Comparison of ENCODE assay signal across 28 cellular contexts in the genomic region with DNA sequence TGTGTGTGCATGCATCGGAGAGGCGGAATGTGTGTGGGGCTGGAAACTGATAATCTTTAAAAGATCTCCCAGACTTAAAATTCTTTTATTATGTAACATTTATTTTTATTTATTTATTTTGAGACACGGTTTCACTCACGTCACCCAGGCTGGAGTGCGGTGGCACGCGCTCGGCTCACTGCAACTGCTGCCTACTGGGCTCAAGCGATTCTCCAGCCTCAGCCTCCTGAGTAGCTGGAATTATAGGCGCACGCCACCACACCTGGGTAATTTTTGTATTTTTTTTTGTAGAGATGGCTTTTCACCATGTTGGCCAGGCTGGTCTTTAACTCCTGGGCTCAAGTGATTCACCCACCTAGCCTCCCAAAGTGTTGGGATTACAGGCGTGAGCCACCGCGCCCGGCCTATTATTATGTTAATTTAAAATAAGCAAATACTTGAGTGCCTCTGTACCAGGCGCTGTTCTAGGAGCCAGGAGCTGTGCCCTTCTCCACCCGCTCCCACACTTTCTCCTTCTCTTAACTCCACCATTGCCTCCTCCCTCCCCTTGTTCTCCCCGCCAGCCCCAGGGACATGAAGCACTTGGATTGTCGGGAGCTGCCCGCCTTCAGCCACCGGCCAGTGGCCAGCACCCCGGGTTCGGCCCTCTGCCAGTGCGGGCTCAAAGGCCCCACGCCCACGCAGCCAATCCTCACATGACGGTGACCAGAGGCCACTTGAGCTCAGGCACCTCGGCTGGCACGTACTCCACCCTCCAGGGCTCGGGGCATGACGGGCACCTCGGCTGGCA.
DNase-seq lines count a peak whose midpoint lies in the region; ATAC-seq lines count a peak whose summit lies in the region.
"Had no signal": no experiment of that assay in that cellular context is flagged by ENCODE, and none has a peak within 500 bp of the region (broad histone marks: within the 10 kb centered on the region; RNA-seq: fewer than 3 reads in every experiment).

No MANE protein-coding gene starts in this region.

- no peak overlapping the region for H2BK12ac ChIP-seq in neuronal stem cell (ENCODE audit: low read length)

- H3K27me3 ChIP-seq in neuronal stem cell (ENCODE audit: control insufficient read depth in 3 of 3, insufficient read depth in 3 of 3, low read depth in 1 of 3, low read length in 3 of 3), result no peaks in the 10 kb centered on the region
- H3K27me3 ChIP-seq: foreskin keratinocyte, right lobe of liver, thyroid gland had no signal

- no peak overlapping the region for H3K27ac ChIP-seq in neuronal stem cell (replicated peaks; ENCODE audit: low read length)
- H3K27ac ChIP-seq: A549, coronary artery, foreskin keratinocyte, right lobe of liver, thyroid gland had no signal

- no peaks in the 10 kb centered on the region for H3K36me3 ChIP-seq in neuronal stem cell (replicated peaks in 1 of 2; ENCODE audit: control insufficient read depth in 2 of 2, insufficient read depth in 2 of 2, low read length in 2 of 2)
- H3K36me3 ChIP-seq: right lobe of liver, thyroid gland had no signal

- H2AK5ac ChIP-seq in neuronal stem cell (ENCODE audit: low read depth, low read length), result no peak overlapping the region

- H4K8ac ChIP-seq in neuronal stem cell (ENCODE audit: low read depth, low read length), result peak overlapping the region; percentile 8

- peak overlapping the region in 1 of 2 donors; percentile 59 for H3K4me3 ChIP-seq in neuronal stem cell (ENCODE audit: low read length in 2 of 2)
- H3K4me3 ChIP-seq: A549, coronary artery, right lobe of liver, thyroid gland had no signal

- intact Hi-C loops in activated CD4-positive, alpha-beta memory T cell treated with anti-CD3 and anti-CD28 coated beads for 36 hours (cut with micrococcal nuclease), result no loop called here

- H3K23ac ChIP-seq in neuronal stem cell (ENCODE audit: low read depth, low read length, poor library complexity), result no peak overlapping the region

- peak; percentile 13 for DNase-seq in activated T-cell treated with anti-CD3 and anti-CD28 coated beads, Interleukin-2, amount 50 U/mL, for 1 hour
- no peak for DNase-seq in activated T-cell treated with anti-CD3 and anti-CD28 coated beads, Interleukin-2, amount 50 U/mL, for 4 hours
- peak; percentile 61 for DNase-seq in ELF-1 (ENCODE audit: low read depth, low spot score)
- DNase-seq in activated CD4-positive, alpha-beta memory T cell treated with anti-CD3 and anti-CD28 coated beads for 36 hours, result peak; percentile 8
- DNase-seq in neuronal stem cell (ENCODE audit: low spot score), result no peak
- no peak for DNase-seq in NCI-H1436 (lab: John Stamatoyannopoulos, UW)
- no peak for DNase-seq in NCI-H1417 (lab: John Stamatoyannopoulos, UW)
- DNase-seq in NCI-H1105 treated with DMSO at 0.1 percent for 48 hours (lab: John Stamatoyannopoulos, UW), result no peak
- DNase-seq: activated CD4-positive, alpha-beta T cell treated with anti-CD3 and anti-CD28 coated beads for 4 hours; activated naive CD4-positive, alpha-beta T cell treated with anti-CD3 and anti-CD28 coated beads for 36 hours; anterior cingulate cortex; effector memory CD8-positive, alpha-beta T cell; foreskin keratinocyte; HCEC 1CT; NCI-H1092; NCI-H1930; NCI-H524; PC-3; thyroid gland had no signal

- H3K9ac ChIP-seq in neuronal stem cell (ENCODE audit: low read depth, low read length, poor library complexity), result no peak overlapping the region

- peak overlapping the region; percentile 60 for H3K14ac ChIP-seq in neuronal stem cell (ENCODE audit: low read length)

- no peak overlapping the region for H2BK15ac ChIP-seq in neuronal stem cell (ENCODE audit: low read length)

- ATAC-seq in activated T-cell treated with anti-CD3 and anti-CD28 coated beads, Interleukin-2, amount 50 U/mL, for 4 hours, result no peak
- ATAC-seq: CD8-positive, alpha-beta T cell; effector memory CD8-positive, alpha-beta T cell; esophagus mucosa; foreskin keratinocyte; PC-3; right lobe of liver; SK-N-SH treated with all-trans-retinoic acid at 6 μM for 48 hours; stimulated activated naive CD8-positive, alpha-beta T cell treated with anti-CD3 and anti-CD28 coated beads, Interleukin-15, amount 100 ng/mL, for 72 hours had no signal

- no peak overlapping the region for H3K4ac ChIP-seq in neuronal stem cell (ENCODE audit: low read length)

- H2BK5ac ChIP-seq in neuronal stem cell (ENCODE audit: low read length), result no peak overlapping the region

- H3K9me3 ChIP-seq in neuronal stem cell (replicated peaks in 1 of 2; ENCODE audit: control insufficient read depth in 2 of 2, insufficient read depth in 1 of 2, low read depth in 1 of 2, low read length in 2 of 2), result peaks cover 2 to 21% of the 10 kb centered on the region in 2 donors
- H3K9me3 ChIP-seq: right lobe of liver, thyroid gland had no signal

- peaks cover 34% of the 10 kb centered on the region for H3K4me1 Mint-ChIP-seq in activated T-cell treated with anti-CD3 and anti-CD28 coated beads, Interleukin-2, amount 50 U/mL, for 4 hours (ENCODE audit: low read depth)
- peaks cover 37% of the 10 kb centered on the region for H3K4me1 Mint-ChIP-seq in activated CD4-positive, alpha-beta memory T cell treated with anti-CD3 and anti-CD28 coated beads for 36 hours (ENCODE audit: low read depth)

- H3K4me1 ChIP-seq in neuronal stem cell (ENCODE audit: control insufficient read depth in 2 of 2, insufficient read depth in 1 of 2, low read depth in 1 of 2, low read length in 2 of 2), result peaks cover 4 to 23% of the 10 kb centered on the region in 2 donors
- H3K4me1 ChIP-seq: A549, foreskin keratinocyte, right lobe of liver, thyroid gland had no signal

- H3K79me1 ChIP-seq in neuronal stem cell (ENCODE audit: low read depth, low read length), result no peaks in the 10 kb centered on the region

- no peak overlapping the region for H3K27ac Mint-ChIP-seq in activated CD4-positive, alpha-beta memory T cell treated with anti-CD3 and anti-CD28 coated beads for 36 hours
- H3K27ac Mint-ChIP-seq: CD8-positive, alpha-beta T cell; progenitor cell of endocrine pancreas; stimulated activated naive CD8-positive, alpha-beta T cell treated with anti-CD3 and anti-CD28 coated beads, Interleukin-15, amount 100 ng/mL, for 72 hours had no signal

- H3K4me2 ChIP-seq in neuronal stem cell (ENCODE audit: insufficient read depth, low read length, poor library complexity, severe bottlenecking), result no peak overlapping the region
- H3K4me2 ChIP-seq: A549 had no signal

- H3K27me3 Mint-ChIP-seq in activated T-cell treated with anti-CD3 and anti-CD28 coated beads, Interleukin-2, amount 50 U/mL, for 4 hours (ENCODE audit: low read depth), result no peaks in the 10 kb centered on the region
- H3K27me3 Mint-ChIP-seq in activated CD4-positive, alpha-beta memory T cell treated with anti-CD3 and anti-CD28 coated beads for 36 hours, result no peaks in the 10 kb centered on the region

- H3K4me3 Mint-ChIP-seq in activated T-cell treated with anti-CD3 and anti-CD28 coated beads, Interleukin-2, amount 50 U/mL, for 4 hours, result no peak overlapping the region
- H3K4me3 Mint-ChIP-seq in activated CD4-positive, alpha-beta memory T cell treated with anti-CD3 and anti-CD28 coated beads for 36 hours, result no peak overlapping the region
- H3K4me3 Mint-ChIP-seq: activated naive CD4-positive, alpha-beta T cell treated with anti-CD3 and anti-CD28 coated beads for 36 hours; CD8-positive, alpha-beta T cell; effector memory CD8-positive, alpha-beta T cell; stimulated activated naive CD8-positive, alpha-beta T cell treated with anti-CD3 and anti-CD28 coated beads, Interleukin-15, amount 100 ng/mL, for 72 hours had no signal

- peak overlapping the region; percentile 49 for H3K18ac ChIP-seq in neuronal stem cell (ENCODE audit: low read length)

- CTCF ChIA-PET in activated CD4-positive, alpha-beta memory T cell treated with anti-CD3 and anti-CD28 coated beads for 36 hours (lab: Charles Lee), result interaction anchor here (1.6 kb wide), 1 partner anchor 68 kb away, joined by 5 read pairs; no protein-coding TSS in a partner anchor

- no peak overlapping the region for H2AFZ ChIP-seq in neuronal stem cell (ENCODE audit: low read length)

- no peaks in the 10 kb centered on the region for H3K36me3 Mint-ChIP-seq in activated T-cell treated with anti-CD3 and anti-CD28 coated beads, Interleukin-2, amount 50 U/mL, for 4 hours (ENCODE audit: insufficient read depth)
- no peaks in the 10 kb centered on the region for H3K36me3 Mint-ChIP-seq in activated CD4-positive, alpha-beta memory T cell treated with anti-CD3 and anti-CD28 coated beads for 36 hours
- H3K36me3 Mint-ChIP-seq: CD8-positive, alpha-beta T cell; IgD-negative memory B cell had no signal

- no CpG with 5 or more reads among the region's 32 CpGs for WGBS in neuronal stem cell (ENCODE audit: extremely low coverage in 2 of 2, insufficient read length in 2 of 2, insufficient replicate concordance in 1 of 2), 2 donors

- POLR2A ChIA-PET in activated CD4-positive, alpha-beta memory T cell treated with anti-CD3 and anti-CD28 coated beads for 36 hours (lab: Charles Lee), result no interaction called here

- peaks cover 4% of the 10 kb centered on the region for H3K9me3 Mint-ChIP-seq in activated T-cell treated with anti-CD3 and anti-CD28 coated beads, Interleukin-2, amount 50 U/mL, for 4 hours
- H3K9me3 Mint-ChIP-seq in activated CD4-positive, alpha-beta memory T cell treated with anti-CD3 and anti-CD28 coated beads for 36 hours, result peaks cover 6% of the 10 kb centered on the region
- H3K9me3 Mint-ChIP-seq: effector memory CD8-positive, alpha-beta T cell had no signal

- no peak overlapping the region for H2BK120ac ChIP-seq in neuronal stem cell (ENCODE audit: low read depth, low read length)

- no peak overlapping the region for H4K91ac ChIP-seq in neuronal stem cell (ENCODE audit: low read depth, low read length, poor library complexity)

Comparison
In these comparisons a context has a peak if more than half of its experiments do, and no peak if none do; other contexts are left out.
1. DNase-seq: peak in activated T-cell treated with anti-CD3 and anti-CD28 coated beads, Interleukin-2, amount 50 U/mL, for 1 hour (single experiment), ELF-1 (single experiment) and activated CD4-positive, alpha-beta memory T cell treated with anti-CD3 and anti-CD28 coated beads for 36 hours (single experiment); none in activated T-cell treated with anti-CD3 and anti-CD28 coated beads, Interleukin-2, amount 50 U/mL, for 4 hours (single experiment), neuronal stem cell (single experiment), NCI-H1436 (single experiment), NCI-H1417 (0 of 3) and NCI-H1105 treated with DMSO at 0.1 percent for 48 hours (single experiment).